Comparison of ENCODE assay signal across 8 cellular contexts in genomic region chr16:27245276-27246231, GRCh38. TPM values are rescaled to one million over a fixed set of nuclear protein-coding genes. Genes with fewer than 3 reads are reported as not detected.
DNase-seq lines count a peak whose midpoint lies in the region; ATAC-seq and TF ChIP-seq lines count a peak whose summit lies in the region.

No MANE protein-coding gene starts in this region.

- no peaks in the 10 kb centered on the region for H3K9me3 Mint-ChIP-seq in WTC11

- CTCF ChIA-PET in WTC11 (lab: Charles Lee): interaction anchor here (1.3 to 3.1 kb wide), 2 partner anchors 11 to 110 kb away, joined by 6 to 19 read pairs; no protein-coding TSS in a partner anchor

- H3K4me3 ChIP-seq in mesodermal cell (ENCODE audit: extremely low read depth, insufficient read depth, low read length, poor library complexity, severe bottlenecking): no peak overlapping the region
- no peak overlapping the region for H3K4me3 ChIP-seq in upper lobe of right lung

- no peak overlapping the region for H3K27ac Mint-ChIP-seq in WTC11

- TF ChIP-seq CTCF in upper lobe of right lung (IDR thresholded peaks at IDR 0.05) (no peak), WTC11 (IDR thresholded peaks at IDR 0.05) (no peak)

- H3K9me3 ChIP-seq in mesodermal cell (ENCODE audit: control insufficient read depth, low read length): no peaks in the 10 kb centered on the region
- no peaks in the 10 kb centered on the region for H3K9me3 ChIP-seq in upper lobe of right lung

- peak; percentile 89 for ATAC-seq in Right ventricle myocardium inferior
- ATAC-seq in upper lobe of right lung: peak; percentile 44
- ATAC-seq in WTC11: no peak
- no peak for ATAC-seq in GM21515 (IDR thresholded peaks at IDR 0.05; ENCODE audit: unreplicated experiment)

- POLR2A ChIA-PET in WTC11 (lab: Charles Lee): no interaction called here

- H3K4me1 Mint-ChIP-seq in WTC11: peaks cover 20% of the 10 kb centered on the region

- DNase-seq in Right ventricle myocardium inferior (ENCODE audit: missing footprints): peak; percentile 70
- no peak for DNase-seq in cardiac septum (ENCODE audit: low spot score)
- peak; percentile 51 to 71 for DNase-seq in cerebellar nuclear complex (lab: John Stamatoyannopoulos, UW)
- DNase-seq in upper lobe of right lung: peak; percentile 58
- DNase-seq in NCI-H2196 (lab: John Stamatoyannopoulos, UW; ENCODE audit: unreplicated experiment): no peak
- DNase-seq in WTC11 (ENCODE audit: low spot score): no peak

- WGBS in mesodermal cell (ENCODE audit: insufficient coverage in 2 of 2), 2 experiments: 94 to 95% methylated on average over 17 to 19 of the region's 20 CpGs

- H3K4me3 Mint-ChIP-seq in WTC11: no peak overlapping the region

- H3K36me3 Mint-ChIP-seq in WTC11: no peaks in the 10 kb centered on the region

- intact Hi-C loops in Right ventricle myocardium inferior (cut with DNase I): no loop called here
- intact Hi-C loops in cardiac septum (cut with DNase I): no loop called here
- intact Hi-C loops in upper lobe of right lung (cut with DNase I): no loop called here

- H3K36me3 ChIP-seq in mesodermal cell (ENCODE audit: control insufficient read depth, insufficient read depth, low read length) (no peaks in the 10 kb centered on the region), upper lobe of right lung (no peaks in the 10 kb centered on the region)

- H3K4me1 ChIP-seq in mesodermal cell (ENCODE audit: control insufficient read depth, insufficient read depth, low read length, poor library complexity, severe bottlenecking) (peaks cover 22% of the 10 kb centered on the region), upper lobe of right lung (peaks cover 48% of the 10 kb centered on the region)

- H3K27ac ChIP-seq in mesodermal cell (ENCODE audit: low read depth, low read length, severe bottlenecking): peak overlapping the region; percentile 13
- peak overlapping the region; percentile 83 for H3K27ac ChIP-seq in upper lobe of right lung

- no peaks in the 10 kb centered on the region for H3K27me3 Mint-ChIP-seq in WTC11 (ENCODE audit: low read depth)

- H3K27me3 ChIP-seq in upper lobe of right lung: no peaks in the 10 kb centered on the region

TF ChIP-seq in WTC11, 78 proteins besides CTCF, POLR2A, EP300 and RAD21 (continues in another document):
- TF ChIP-seq FOXJ3 (CRISPR knock-in tag; IDR thresholded peaks at IDR 0.05; ENCODE audit: borderline replicate concordance) (no peak), RORB (CRISPR knock-in tag; IDR thresholded peaks at IDR 0.05) (no peak), SMAD3 (CRISPR knock-in tag; IDR thresholded peaks at IDR 0.05; ENCODE audit: borderline replicate concordance) (no peak), ZNF396 (CRISPR knock-in tag; IDR thresholded peaks at IDR 0.05; ENCODE audit: borderline replicate concordance) (no peak), OVOL2 (CRISPR knock-in tag; IDR thresholded peaks at IDR 0.05; ENCODE audit: borderline replicate concordance) (no peak), NFE2L1 (CRISPR knock-in tag; IDR thresholded peaks at IDR 0.05) (no peak), FOXP1 (CRISPR knock-in tag; IDR thresholded peaks at IDR 0.05; ENCODE audit: borderline replicate concordance) (no peak), PREB (CRISPR knock-in tag; IDR thresholded peaks at IDR 0.05; ENCODE audit: borderline replicate concordance) (no peak), NFATC4 (CRISPR knock-in tag; IDR thresholded peaks at IDR 0.05) (no peak), KAT7 (CRISPR knock-in tag; IDR thresholded peaks at IDR 0.05; ENCODE audit: borderline replicate concordance) (no peak), ZNF263 (CRISPR knock-in tag; IDR thresholded peaks at IDR 0.05; ENCODE audit: low read depth) (no peak), TEAD4 (CRISPR knock-in tag; IDR thresholded peaks at IDR 0.05) (no peak), CREM (CRISPR knock-in tag; IDR thresholded peaks at IDR 0.05) (no peak), ZNF232 (CRISPR knock-in tag; IDR thresholded peaks at IDR 0.05) (no peak), IRF1 (CRISPR knock-in tag; IDR thresholded peaks at IDR 0.05) (no peak), MYBL2 (CRISPR knock-in tag; IDR thresholded peaks at IDR 0.05) (no peak), ZNF281 (CRISPR knock-in tag; IDR thresholded peaks at IDR 0.05) (no peak)
- TF ChIP-seq, protein P1, sequence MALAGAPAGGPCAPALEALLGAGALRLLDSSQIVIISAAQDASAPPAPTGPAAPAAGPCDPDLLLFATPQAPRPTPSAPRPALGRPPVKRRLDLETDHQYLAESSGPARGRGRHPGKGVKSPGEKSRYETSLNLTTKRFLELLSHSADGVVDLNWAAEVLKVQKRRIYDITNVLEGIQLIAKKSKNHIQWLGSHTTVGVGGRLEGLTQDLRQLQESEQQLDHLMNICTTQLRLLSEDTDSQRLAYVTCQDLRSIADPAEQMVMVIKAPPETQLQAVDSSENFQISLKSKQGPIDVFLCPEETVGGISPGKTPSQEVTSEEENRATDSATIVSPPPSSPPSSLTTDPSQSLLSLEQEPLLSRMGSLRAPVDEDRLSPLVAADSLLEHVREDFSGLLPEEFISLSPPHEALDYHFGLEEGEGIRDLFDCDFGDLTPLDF (CRISPR knock-in tag; IDR thresholded peaks at IDR 0.05): no peak

RNA-seq across cellular contexts. Expression of gene NSMCE1, which starts 23.0 kb away (rescaled TPM):
- total RNA-seq in Right ventricle myocardium inferior (35.8 TPM), cardiac septum (27.2 TPM), upper lobe of right lung (49.2 TPM), WTC11 (2021) (29.4 to 44.8 TPM (median 43.8 TPM) in 3 replicates)
- 24.3 TPM for polyA plus RNA-seq in mesodermal cell (2013, experiment 1 of 2)
- 23.7 TPM for polyA plus RNA-seq in mesodermal cell (2013, experiment 2 of 2)

RNA-seq across cellular contexts. Expression of gene KDM8, which starts 42.2 kb away (rescaled TPM):
- total RNA-seq in Right ventricle myocardium inferior (3.5 TPM), cardiac septum (3.0 TPM), upper lobe of right lung (6.1 TPM), WTC11 (2021) (10.9 to 16.5 TPM (median 11.7 TPM) in 3 replicates)
- polyA plus RNA-seq in mesodermal cell (2013, experiment 1 of 2): 5.5 TPM
- 3.3 TPM for polyA plus RNA-seq in mesodermal cell (2013, experiment 2 of 2)

Comparison
In these comparisons a context has a peak if more than half of its experiments do, and no peak if none do; other contexts are left out.
1. DNase-seq: peak in Right ventricle myocardium inferior (single experiment), cerebellar nuclear complex (2 of 2) and upper lobe of right lung (single experiment); none in cardiac septum (single experiment), NCI-H2196 (single experiment) and WTC11 (single experiment).
2. ATAC-seq: peak in Right ventricle myocardium inferior (single experiment) and upper lobe of right lung (single experiment); none in WTC11 (single experiment) and GM21515 (single experiment).